Comparison of ENCODE assay signal across 28 cellular contexts in the genomic region with DNA sequence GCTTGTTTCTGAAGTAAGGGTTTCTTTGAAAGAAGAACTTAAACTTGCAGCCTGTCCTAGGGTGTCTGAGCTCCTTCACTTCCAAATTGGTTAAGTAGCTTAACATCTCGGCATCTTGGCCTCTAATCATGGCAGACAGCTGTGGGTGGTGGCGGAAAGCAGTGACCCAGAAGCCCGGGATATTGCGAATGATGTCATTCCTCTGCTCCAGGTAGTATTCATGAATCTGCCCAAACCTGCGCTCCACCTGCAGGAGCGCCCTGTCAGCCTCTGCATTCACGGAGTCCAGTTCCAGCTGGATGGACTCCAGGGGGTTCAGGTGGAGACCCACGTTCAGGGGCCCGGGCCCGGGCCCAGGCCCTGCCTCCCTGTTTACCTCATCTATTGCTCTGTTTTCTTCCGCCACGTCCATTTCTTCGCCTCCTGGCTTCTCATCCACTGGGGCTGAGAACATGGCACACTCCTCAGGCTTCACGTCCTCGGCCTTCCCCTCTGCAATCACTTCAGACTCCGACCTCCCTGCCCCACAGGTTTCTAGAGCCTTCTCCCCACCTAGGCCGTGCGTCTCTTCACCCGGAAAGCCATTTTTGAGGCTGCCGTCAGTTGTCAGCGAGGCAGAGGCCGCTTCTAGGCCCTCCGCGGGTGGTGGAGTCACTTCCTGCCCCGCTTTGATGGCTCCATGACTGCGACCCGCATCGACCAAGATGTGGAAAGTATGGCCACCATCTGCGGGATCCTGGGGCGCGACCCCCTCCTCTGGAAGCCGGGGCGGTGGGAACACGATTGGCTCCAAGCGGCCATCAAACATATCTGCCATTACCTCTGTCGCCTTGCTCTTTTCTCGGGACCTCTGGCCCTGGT. TPM values are rescaled to one million over a fixed set of nuclear protein-coding genes. Genes with fewer than 3 reads are reported as not detected.
"Had no signal": no experiment of that assay in that cellular context is flagged by ENCODE, and none has a peak within 500 bp of the region (broad histone marks: within the 10 kb centered on the region; RNA-seq: fewer than 3 reads in every experiment).

No MANE protein-coding gene starts in this region.

- H3K36me3 ChIP-seq: suprapubic skin, thoracic aorta, thyroid gland, transverse colon, upper lobe of left lung, upper lobe of right lung, uterus, vagina had no signal

- H3K4me3 ChIP-seq: stomach, suprapubic skin, thoracic aorta, thyroid gland, tibial artery, tibial nerve, transverse colon, upper lobe of left lung, upper lobe of right lung, uterus, vagina had no signal

- DNase-seq: stimulated activated CD4-positive, alpha-beta T cell treated with anti-CD3 and anti-CD28 coated beads, Interleukin-2, amount 100 ng/mL, for 48 hours; stimulated activated CD4-positive, alpha-beta T cell treated with anti-CD3 and anti-CD28 coated beads, Interleukin-4, amount 100 ng/mL, for 1 hour; stimulated activated CD4-positive, alpha-beta T cell treated with anti-CD3 and anti-CD28 coated beads, Interleukin-4, amount 100 ng/mL, for 24 hours; stimulated activated CD4-positive, alpha-beta T cell treated with anti-CD3 and anti-CD28 coated beads, Interleukin-4, amount 100 ng/mL, for 4 hours; stimulated activated CD8-positive, alpha-beta memory T cell treated with anti-CD3 and anti-CD28 coated beads, Interleukin-4, amount 100 ng/mL, for 48 hours; stimulated activated naive B cell treated with anti-CD40 and anti-IgM and Interleukin-4, amounts not matched to agents 10 μg/mL and 1 μg/mL and 100 μg/mL, for 72 hours; stimulated activated naive CD4-positive, alpha-beta T cell; stimulated activated naive CD4-positive, alpha-beta T cell treated with Interleukin-2 at 50 U/mL for 16 hours; stimulated activated naive CD8-positive, alpha-beta T cell treated with anti-CD3 and anti-CD28 coated beads, Interleukin-15, amount 100 ng/mL, for 72 hours; stimulated activated naive CD8-positive, alpha-beta T cell treated with anti-CD3 and anti-CD28 coated beads, Interleukin-15, Interleukin-2, amounts not matched to agents 100 U/mL and 50 U/mL, for 24 hours; stomach; substantia nigra; thyroid gland; tibial artery; transverse colon; trophoblast cell; upper lobe of right lung; uterus had no signal

- FAIRE-seq: urothelium cell line had no signal

- H3K9me3 ChIP-seq: stomach, suprapubic skin, thoracic aorta, thyroid gland, tibial artery, transverse colon, upper lobe of left lung, upper lobe of right lung, uterus, vagina had no signal

- H3K4me1 ChIP-seq: stomach, suprapubic skin, transverse colon, upper lobe of left lung, upper lobe of right lung, uterus, vagina had no signal

- H3K27me3 ChIP-seq: stomach, suprapubic skin, thyroid gland, tibial artery, tibial nerve, transverse colon, upper lobe of left lung, upper lobe of right lung, uterus, vagina had no signal

- ATAC-seq: stimulated activated effector memory CD8-positive, alpha-beta T cell treated with anti-CD3 and anti-CD28 coated beads, Interleukin-12 subunit alpha, Interleukin-12 subunit beta, amount 100 ng/mL, for 72 hours; stimulated activated memory B cell treated with anti-CD40 and anti-IgM and Interleukin-4, amounts not matched to agents 10 μg/mL and 1 μg/mL and 100 μg/mL, for 72 hours; stimulated activated naive B cell treated with anti-CD40 and anti-IgM and Interleukin-4, amounts not matched to agents 10 μg/mL and 1 μg/mL and 100 μg/mL, for 72 hours; stimulated activated naive CD8-positive, alpha-beta T cell treated with anti-CD3 and anti-CD28 coated beads, Interleukin-15, amount 100 ng/mL, for 72 hours; stimulated activated naive CD8-positive, alpha-beta T cell treated with anti-CD3 and anti-CD28 coated beads, Interleukin-15, Interleukin-2, amounts not matched to agents 100 U/mL and 50 U/mL, for 24 hours; upper lobe of right lung had no signal

- H3K27ac ChIP-seq: stomach, suprapubic skin, thoracic aorta, thyroid gland, tibial artery, tibial nerve, transverse colon, upper lobe of left lung, upper lobe of right lung, uterus, vagina had no signal

RNA-seq across cellular contexts. Expression of a gene that starts 0.6 kb away (rescaled TPM):
- total RNA-seq: stomach, suprapubic skin, transverse colon, upper lobe of right lung, ureter, vagina had no signal
- polyA plus RNA-seq: stomach, urinary bladder had no signal
